In genomic region chr4:184433258-184433892, GRCh38 we compare ENCODE assay signal across 22 cellular contexts. TPM values are rescaled to one million over a fixed set of nuclear protein-coding genes. Genes with fewer than 3 reads are reported as not detected.
DNase-seq lines count a peak whose midpoint lies in the region; ATAC-seq and TF ChIP-seq lines count a peak whose summit lies in the region.
"Had no signal": no experiment of that assay in that cellular context is flagged by ENCODE, and none has a peak within 500 bp of the region (broad histone marks: within the 10 kb centered on the region; RNA-seq: fewer than 3 reads in every experiment).

No MANE protein-coding gene starts in this region.

- H3K4ac ChIP-seq in H9 (ENCODE audit: low read depth, low read length) = no peak overlapping the region

- H3K27me3 Mint-ChIP-seq in CD14-positive monocyte (ENCODE audit: low read depth in 3 of 3) (peaks cover 0 to 2% (median 0%) of the 10 kb centered on the region in 3 donors), H9 (ENCODE audit: low read depth) (no peaks in the 10 kb centered on the region)
- H3K27me3 Mint-ChIP-seq in naive thymus-derived CD4-positive, alpha-beta T cell = no peaks in the 10 kb centered on the region
- H3K27me3 Mint-ChIP-seq: activated CD4-positive, alpha-beta memory T cell treated with anti-CD3 and anti-CD28 coated beads for 36 hours; activated naive CD8-positive, alpha-beta T cell treated with anti-CD3 and anti-CD28 coated beads, Interleukin-2, amount 10 ng/mL, durations not matched to agents 7 days and 5 days; activated T-cell treated with anti-CD3 and anti-CD28 coated beads, Interleukin-2, amount 50 U/mL, for 24 hours had no signal

- intact Hi-C loops in CD14-positive monocyte (cut with micrococcal nuclease) = no loop called here
- intact Hi-C loops in naive thymus-derived CD4-positive, alpha-beta T cell (cut with micrococcal nuclease) = no loop called here

- peak overlapping the region in 6 of 7 donors; percentile 12 to 82 (median 62) for H3K27ac Mint-ChIP-seq in CD14-positive monocyte
- H3K27ac Mint-ChIP-seq in H9 = peak overlapping the region in 2 of 3 experiments; percentile 71 to 84; a peak in 3 of 7 replicates
- H3K27ac Mint-ChIP-seq in naive thymus-derived CD4-positive, alpha-beta T cell = peak overlapping the region in 6 of 9 donors; percentile 15 to 86 (median 54)
- H3K27ac Mint-ChIP-seq: activated CD4-positive, alpha-beta memory T cell treated with anti-CD3 and anti-CD28 coated beads for 36 hours; activated naive CD8-positive, alpha-beta T cell treated with anti-CD3 and anti-CD28 coated beads, Interleukin-2, amount 10 ng/mL, durations not matched to agents 7 days and 5 days; T-helper 1 cell treated with Interleukin-12 subunit alpha and Interleukin-12 subunit beta and Interleukin-4 antibody, amounts not matched to agents 30 μg/mL and 1 μg/mL, for 36 hours had no signal

- no peak overlapping the region for H2BK5ac ChIP-seq in H9 (ENCODE audit: insufficient read length, low read length)

- H3K27ac ChIP-seq in H9 (ENCODE audit: insufficient read length, low read depth, low read length) = no peak overlapping the region
- H3K27ac ChIP-seq in naive thymus-derived CD4-positive, alpha-beta T cell (ENCODE audit: low read depth, low read length) = no peak overlapping the region
- H3K27ac ChIP-seq: right atrium auricular region, SJSA1, testis, VCaP had no signal

- no peak overlapping the region for H2AK5ac ChIP-seq in H9 (ENCODE audit: insufficient read length, low read length)

- H3T11ph ChIP-seq in H9 (ENCODE audit: low read length) = no peak overlapping the region

- H2BK12ac ChIP-seq in H9 (ENCODE audit: insufficient read length, low read depth, low read length) = no peak overlapping the region

- H3K23ac ChIP-seq in H9 (ENCODE audit: insufficient read length, low read depth, low read length) = no peak overlapping the region

- 0 out of 2 replicates have a peak, but pooled peaks cover 2% of the 10 kb centered on the region for H3K27me3 ChIP-seq in H9 (ENCODE audit: insufficient read depth, low read length)
- H3K27me3 ChIP-seq in naive thymus-derived CD4-positive, alpha-beta T cell (ENCODE audit: control insufficient read depth in 2 of 2, insufficient read depth in 2 of 2, low read length in 2 of 2) = no peaks in the 10 kb centered on the region
- H3K27me3 ChIP-seq: right atrium auricular region, SJSA1, testis had no signal

- H3K36me3 Mint-ChIP-seq in CD14-positive monocyte = peaks cover 37 to 52% of the 10 kb centered on the region in 2 donors
- H3K36me3 Mint-ChIP-seq in H9 (ENCODE audit: insufficient read depth in 1 of 3, low read depth in 3 of 3) = peaks cover 0 to 6% (median 5%) of the 10 kb centered on the region in 3 experiments; a peak in 3 of 7 replicates
- peaks cover 0 to 41% (median 16%) of the 10 kb centered on the region in 5 donors for H3K36me3 Mint-ChIP-seq in naive thymus-derived CD4-positive, alpha-beta T cell

- POLR2A ChIA-PET in naive thymus-derived CD4-positive, alpha-beta T cell (lab: Charles Lee) = interaction anchor here (1.3 kb wide), 1 partner anchor 15 kb away, joined by 3 read pairs; no protein-coding TSS in a partner anchor

- H2BK20ac ChIP-seq in H9 (ENCODE audit: low read depth, low read length, poor library complexity, severe bottlenecking) = no peak overlapping the region

- no peak overlapping the region for H4K5ac ChIP-seq in H9 (ENCODE audit: insufficient read length, low read depth, low read length)

- peaks cover 48% of the 10 kb centered on the region for H3K4me1 Mint-ChIP-seq in CD14-positive monocyte
- peaks cover 38 to 46% of the 10 kb centered on the region in 2 experiments for H3K4me1 Mint-ChIP-seq in H9
- peaks cover 45 to 91% (median 86%) of the 10 kb centered on the region in 7 donors for H3K4me1 Mint-ChIP-seq in naive thymus-derived CD4-positive, alpha-beta T cell

- no peak overlapping the region for H4K91ac ChIP-seq in H9 (ENCODE audit: insufficient read length, low read depth, low read length)

- H3K4me3 ChIP-seq in choroid plexus epithelial cell (ENCODE audit: low read depth, low read length) = no peak overlapping the region
- no peak overlapping the region for H3K4me3 ChIP-seq in naive thymus-derived CD4-positive, alpha-beta T cell (ENCODE audit: low read length)
- H3K4me3 ChIP-seq: right atrium auricular region, SJSA1, testis had no signal

- no peak overlapping the region for H3K9ac ChIP-seq in H9 (ENCODE audit: extremely low read depth, insufficient read length, low read length)

- peaks cover 0 to 2% (median 0%) of the 10 kb centered on the region in 7 donors for H3K9me3 Mint-ChIP-seq in CD14-positive monocyte
- H3K9me3 Mint-ChIP-seq in H9 = no peaks in the 10 kb centered on the region
- no peaks in the 10 kb centered on the region for H3K9me3 Mint-ChIP-seq in naive thymus-derived CD4-positive, alpha-beta T cell
- H3K9me3 Mint-ChIP-seq: activated CD4-positive, alpha-beta memory T cell treated with anti-CD3 and anti-CD28 coated beads for 36 hours; activated naive CD8-positive, alpha-beta T cell treated with anti-CD3 and anti-CD28 coated beads, Interleukin-2, amount 10 ng/mL, durations not matched to agents 7 days and 5 days; activated T-cell treated with anti-CD3 and anti-CD28 coated beads, Interleukin-2, amount 50 U/mL, for 24 hours; T-helper 1 cell treated with Interleukin-12 subunit alpha and Interleukin-12 subunit beta and Interleukin-4 antibody, amounts not matched to agents 30 μg/mL and 1 μg/mL, for 36 hours had no signal

- no peak overlapping the region for H3K4me2 ChIP-seq in H9 (ENCODE audit: insufficient read depth, insufficient read length, low read length)

- no CpG with 5 or more reads among the region's 17 CpGs for WGBS in H9 (ENCODE audit: extremely low coverage, insufficient read length, low lambda C conversion rate)

- no peaks in the 10 kb centered on the region for H3K23me2 ChIP-seq in H9 (ENCODE audit: insufficient read length, low read depth, low read length, poor library complexity, severe bottlenecking)

- peaks cover 2% of the 10 kb centered on the region for H3K79me1 ChIP-seq in H9 (ENCODE audit: insufficient read depth, low read depth, low read length, poor library complexity, severe bottlenecking)

- H3K9me3 ChIP-seq in H9 (ENCODE audit: control insufficient read depth, low read depth, low read length) = no peaks in the 10 kb centered on the region
- no peaks in the 10 kb centered on the region for H3K9me3 ChIP-seq in naive thymus-derived CD4-positive, alpha-beta T cell (ENCODE audit: control insufficient read depth in 2 of 3, low read length in 3 of 3)
- H3K9me3 ChIP-seq: right atrium auricular region, SJSA1, testis had no signal

- no peak for ATAC-seq in naive thymus-derived CD4-positive, alpha-beta T cell

- H2BK15ac ChIP-seq in H9 (ENCODE audit: low read depth, low read length) = no peak overlapping the region

- DNase-seq in CD14-positive monocyte (ENCODE audit: low spot score) (no peak), H9 (no peak), choroid plexus epithelial cell (ENCODE audit: low read depth) (peak; percentile 31), DMS153 treated with DMSO at 0.1 percent for 48 hours (lab: John Stamatoyannopoulos, UW; ENCODE audit: unreplicated experiment) (no peak), NCI-H2171 treated with DMSO at 0.1 percent for 48 hours (lab: John Stamatoyannopoulos, UW) (no peak), T-helper 9 cell (no peak)
- DNase-seq in naive thymus-derived CD4-positive, alpha-beta T cell = no peak
- DNase-seq: activated CD4-positive, alpha-beta memory T cell treated with anti-CD3 and anti-CD28 coated beads for 36 hours; activated naive CD8-positive, alpha-beta T cell treated with anti-CD3 and anti-CD28 coated beads, Interleukin-2, amount 10 ng/mL, durations not matched to agents 7 days and 5 days; activated T-cell treated with anti-CD3 and anti-CD28 coated beads, Interleukin-2, amount 50 U/mL, for 24 hours; Calu3; dermis blood vessel endothelial cell; GOT3; kidney glomerular epithelial cell; midbrain; NCI-H1417 treated with DMSO at 0.1 percent for 48 hours; NCI-H526 treated with DMSO at 0.1 percent for 48 hours; testis had no signal

- H3K56ac ChIP-seq in H9 (ENCODE audit: insufficient read length, low read depth, low read length) = no peak overlapping the region

- H3K36me3 ChIP-seq in naive thymus-derived CD4-positive, alpha-beta T cell (ENCODE audit: control insufficient read depth in 2 of 3, insufficient read depth in 3 of 3, low read length in 3 of 3) = peaks cover 0 to 23% (median 0%) of the 10 kb centered on the region in 3 experiments
- H3K36me3 ChIP-seq: SJSA1 had no signal

- no peaks in the 10 kb centered on the region for H4K20me1 ChIP-seq in H9 (ENCODE audit: control insufficient read depth, insufficient read depth, insufficient read length)

- no peak overlapping the region for H4K8ac ChIP-seq in H9 (replicated peaks; ENCODE audit: insufficient read length, low read depth, low read length)

- H2BK120ac ChIP-seq in H9 (ENCODE audit: low read depth, low read length, poor library complexity, severe bottlenecking) = no peak overlapping the region

- H3K14ac ChIP-seq in H9 (ENCODE audit: insufficient read depth, low read length) = no peak overlapping the region

- H2AFZ ChIP-seq in H9 (ENCODE audit: low read length) = no peak overlapping the region

- H3K4me3 Mint-ChIP-seq in CD14-positive monocyte (no peak overlapping the region), H9 (no peak overlapping the region)
- H3K4me3 Mint-ChIP-seq in naive thymus-derived CD4-positive, alpha-beta T cell = peak overlapping the region in 2 of 10 donors; percentile 26 to 50
- H3K4me3 Mint-ChIP-seq: activated CD4-positive, alpha-beta memory T cell treated with anti-CD3 and anti-CD28 coated beads for 36 hours; activated naive CD8-positive, alpha-beta T cell treated with anti-CD3 and anti-CD28 coated beads, Interleukin-2, amount 10 ng/mL, durations not matched to agents 7 days and 5 days; activated T-cell treated with anti-CD3 and anti-CD28 coated beads, Interleukin-2, amount 50 U/mL, for 24 hours; T-helper 1 cell treated with Interleukin-12 subunit alpha and Interleukin-12 subunit beta and Interleukin-4 antibody, amounts not matched to agents 30 μg/mL and 1 μg/mL, for 36 hours had no signal

- no peak overlapping the region for H3K18ac ChIP-seq in H9 (ENCODE audit: insufficient read length, low read depth, low read length)

- peaks cover 12% of the 10 kb centered on the region; the same call in 1 of the 2 replicates for H3K4me1 ChIP-seq in H9 (ENCODE audit: insufficient read depth, low read length)
- peaks cover 5 to 20% of the 10 kb centered on the region in 2 donors for H3K4me1 ChIP-seq in naive thymus-derived CD4-positive, alpha-beta T cell (ENCODE audit: control insufficient read depth in 2 of 2, insufficient read depth in 2 of 2, low read length in 2 of 2)
- H3K4me1 ChIP-seq: SJSA1 had no signal

- H3K79me2 ChIP-seq in H9 (ENCODE audit: insufficient read depth, low read length) = peaks cover 10% of the 10 kb centered on the region; the same call in 1 of the 2 replicates

- no peak for TF ChIP-seq CTCF in CD14-positive monocyte (IDR thresholded peaks at IDR 0.05)
- no peak for TF ChIP-seq CTCF in H9 (conservative IDR thresholded peaks at IDR 0.05)
- TF ChIP-seq CTCF in choroid plexus epithelial cell (conservative IDR thresholded peaks at IDR 0.05; ENCODE audit: low read depth, low read length) = no peak

- CTCF ChIA-PET in naive thymus-derived CD4-positive, alpha-beta T cell (lab: Charles Lee) = no interaction called here

RNA-seq across cellular contexts. Expression of gene IRF2, which starts 41.0 kb away (rescaled TPM):
- 10 to 100 TPM; 51.3 to 76.8 TPM for polyA plus RNA-seq in CD14-positive monocyte
- total RNA-seq in H9 (2021) = 13.3 and 13.5 TPM in 2 replicates
- total RNA-seq in naive thymus-derived CD4-positive, alpha-beta T cell = 10 to 100 TPM; 31.2 to 86.3 (median 75.0) TPM
- 10 to 100 TPM; 83.5 to 87.0 TPM for polyA plus RNA-seq in naive thymus-derived CD4-positive, alpha-beta T cell
